ENCODE assay signal across 21 cellular contexts in genomic region chr9:133729646-133730281, GRCh38. TPM values are rescaled to one million over a fixed set of nuclear protein-coding genes. Genes with fewer than 3 reads are reported as not detected.
A peak's percentile ranks its signal among the peaks of the same experiment; 100 is the strongest.
DNase-seq lines count a peak whose midpoint lies in the region; ATAC-seq and TF ChIP-seq lines count a peak whose summit lies in the region.
"Had no signal": no experiment of that assay in that cellular context is flagged by ENCODE, and none has a peak within 500 bp of the region (broad histone marks: within the 10 kb centered on the region; RNA-seq: fewer than 3 reads in every experiment).

No MANE protein-coding gene starts in this region.

- no peak overlapping the region for H3K9ac ChIP-seq in endodermal cell (ENCODE audit: extremely low read depth, low read length, poor library complexity, severe bottlenecking)

- H3K27me3 Mint-ChIP-seq in GM23338 (ENCODE audit: insufficient read depth, low read depth, poor library complexity), result peaks cover 13% of the 10 kb centered on the region
- no peaks in the 10 kb centered on the region for H3K27me3 Mint-ChIP-seq in endodermal cell (ENCODE audit: insufficient read depth)
- H3K27me3 Mint-ChIP-seq: activated CD4-positive, alpha-beta T cell treated with anti-CD3 and anti-CD28 coated beads for 36 hours had no signal

- TF ChIP-seq CTCF in GM12864 (IDR thresholded peaks at IDR 0.05; ENCODE audit: low read depth, low read length, missing control alignments) (peak; percentile 3), GM23338 (conservative IDR thresholded peaks at IDR 0.05; ENCODE audit: low read depth in 2 of 2) (peak; percentile 22 to 40; a peak in 3 of 4 replicates), endodermal cell (conservative IDR thresholded peaks at IDR 0.05) (peak; percentile 48), omental fat pad (IDR thresholded peaks at IDR 0.05) (no peak)

- peak; percentile 22 for ATAC-seq in GM23338
- no peak for ATAC-seq in omental fat pad (ENCODE audit: low FRiP score)
- ATAC-seq in GM21367 (IDR thresholded peaks at IDR 0.05; ENCODE audit: unreplicated experiment), result no peak
- no peak for ATAC-seq in GM21423 (IDR thresholded peaks at IDR 0.05; ENCODE audit: unreplicated experiment)
- ATAC-seq: activated CD4-positive, alpha-beta T cell treated with anti-CD3 and anti-CD28 coated beads for 36 hours; HCT116; pancreas; sciatic nerve had no signal

- H3K27ac ChIP-seq in GM23338 (ENCODE audit: low read depth) (no peak overlapping the region), endodermal cell (ENCODE audit: low read depth, low read length) (no peak overlapping the region), substantia nigra (ENCODE audit: low read depth, low read length, poor library complexity, severe bottlenecking) (no peak overlapping the region)
- H3K27ac ChIP-seq: pancreas, RWPE1 had no signal

- H3K4me3 ChIP-seq in GM12864 (ENCODE audit: low read depth, low read length), result no peak overlapping the region
- no peak overlapping the region for H3K4me3 ChIP-seq in GM23338
- H3K4me3 ChIP-seq in endodermal cell (ENCODE audit: low read length), result no peak overlapping the region
- H3K4me3 ChIP-seq: pancreas had no signal

- H3K36me3 Mint-ChIP-seq in GM23338 (ENCODE audit: low read depth), result no peaks in the 10 kb centered on the region; the same call in 2 of the 3 replicates
- H3K36me3 Mint-ChIP-seq in endodermal cell (ENCODE audit: low read depth), result no peaks in the 10 kb centered on the region
- H3K36me3 Mint-ChIP-seq: memory B cell had no signal

- no peak for DNase-seq in GM12864 (ENCODE audit: low read depth)
- DNase-seq in GM23338 (ENCODE audit: low spot score), result no peak
- DNase-seq in endodermal cell, result peak; percentile 59
- peak; percentile 6 for DNase-seq in omental fat pad (ENCODE audit: low spot score)
- no peak for DNase-seq in substantia nigra (lab: John Stamatoyannopoulos, UW)
- DNase-seq: activated CD4-positive, alpha-beta T cell treated with anti-CD3 and anti-CD28 coated beads for 36 hours; activated naive CD4-positive, alpha-beta T cell; amygdala; caudate nucleus; DND-41; foreskin fibroblast; Karpas-422; NCI-H1048; NCI-H2029 had no signal

- H3K27me3 ChIP-seq in GM23338 (ENCODE audit: insufficient read depth) (no peaks in the 10 kb centered on the region), endodermal cell (ENCODE audit: control insufficient read depth, insufficient read depth, low read length, poor library complexity, severe bottlenecking) (no peaks in the 10 kb centered on the region)
- H3K27me3 ChIP-seq: pancreas had no signal

- no peaks in the 10 kb centered on the region for H3K9me3 ChIP-seq in endodermal cell (ENCODE audit: control insufficient read depth, low read length)
- H3K9me3 ChIP-seq: pancreas had no signal

- no peak overlapping the region for H3K4me3 Mint-ChIP-seq in GM23338
- no peak overlapping the region for H3K4me3 Mint-ChIP-seq in endodermal cell
- H3K4me3 Mint-ChIP-seq: activated CD4-positive, alpha-beta T cell treated with anti-CD3 and anti-CD28 coated beads for 36 hours; memory B cell had no signal

- no peak overlapping the region for H3K4me2 ChIP-seq in GM23338

- H3K4me1 ChIP-seq in GM23338 (ENCODE audit: insufficient read depth) (no peaks in the 10 kb centered on the region; the same call in 1 of the 2 replicates), endodermal cell (ENCODE audit: control insufficient read depth, insufficient read depth, low read length) (no peaks in the 10 kb centered on the region)

- no peak overlapping the region for H2AFZ ChIP-seq in GM23338

- no peaks in the 10 kb centered on the region for H3K9me2 ChIP-seq in GM23338 (ENCODE audit: insufficient read depth)

- H3K79me2 ChIP-seq in GM23338 (replicated peaks; ENCODE audit: insufficient read depth), result no peaks in the 10 kb centered on the region

- H3K4me1 Mint-ChIP-seq in GM23338, result peaks cover 5% of the 10 kb centered on the region
- no peaks in the 10 kb centered on the region for H3K4me1 Mint-ChIP-seq in endodermal cell

- H3K36me3 ChIP-seq in GM23338 (ENCODE audit: insufficient read depth) (no peaks in the 10 kb centered on the region), endodermal cell (ENCODE audit: control insufficient read depth, insufficient read depth, low read length) (no peaks in the 10 kb centered on the region)
- H3K36me3 ChIP-seq: pancreas had no signal

- no peaks in the 10 kb centered on the region for H3K9me3 Mint-ChIP-seq in GM23338
- H3K9me3 Mint-ChIP-seq in endodermal cell, result no peaks in the 10 kb centered on the region
- H3K9me3 Mint-ChIP-seq: memory B cell had no signal

- H3K27ac Mint-ChIP-seq in GM23338 (no peak overlapping the region), endodermal cell (no peak overlapping the region)
- H3K27ac Mint-ChIP-seq: activated CD4-positive, alpha-beta T cell treated with anti-CD3 and anti-CD28 coated beads for 36 hours; memory B cell had no signal

- 87 to 88% methylated on average over 11 to 19 of the region's 19 CpGs for WGBS in endodermal cell (ENCODE audit: insufficient coverage in 1 of 2, insufficient read length in 1 of 2), 2 experiments

- no peaks in the 10 kb centered on the region; the same call in 1 of the 2 replicates for H4K20me1 ChIP-seq in GM23338 (replicated peaks; ENCODE audit: insufficient read depth)

- no peaks in the 10 kb centered on the region for H3F3A ChIP-seq in GM23338 (replicated peaks; ENCODE audit: low read depth)

TF ChIP-seq in GM23338, 12 proteins besides CTCF, POLR2A, EP300 and RAD21 (continues in another document):
- no peak for TF ChIP-seq EZH2phosphoT487 (IDR thresholded peaks at IDR 0.05; ENCODE audit: unreplicated experiment)
- no peak for TF ChIP-seq ZNF462 (CRISPR knock-in tag; IDR thresholded peaks at IDR 0.05)
- TF ChIP-seq ZNF331 (CRISPR knock-in tag; IDR thresholded peaks at IDR 0.05; ENCODE audit: low read depth), result no peak
- TF ChIP-seq EZH2 (IDR thresholded peaks at IDR 0.05; ENCODE audit: low read depth, unreplicated experiment), result no peak
- TF ChIP-seq NANOG (IDR thresholded peaks at IDR 0.05; ENCODE audit: borderline replicate concordance), result no peak
- TF ChIP-seq CREB1 (CRISPR knock-in tag; IDR thresholded peaks at IDR 0.05; ENCODE audit: low read depth), result no peak

RNA-seq across cellular contexts. Expression of gene SARDH, which starts 8.4 kb away (rescaled TPM):
- 9.8 and 10.4 TPM in 2 replicates for total RNA-seq in GM23338 (2014; rRNA removed; shearing (Covaris generic))
- 2.6 and 2.8 TPM in 2 replicates for polyA plus RNA-seq in GM23338 (2016; fragmentation: Nextera tagmentation; extraction: Ambion mirVana)
- 10 to 100 TPM in 1 of 2 donors, 1 to 10 TPM in 1; 8.4 to 11.2 TPM for total RNA-seq in endodermal cell
- 6.2 TPM for polyA plus RNA-seq in endodermal cell (2013, experiment 1 of 2)
- 6.1 TPM for polyA plus RNA-seq in endodermal cell (2013, experiment 2 of 2)
- total RNA-seq in omental fat pad, result 1 to 10 TPM in 3 of 4 donors, under 1 TPM in 1; 0.56 to 6.9 (median 1.8) TPM

Comparison
In these comparisons a context has a peak if more than half of its experiments do, and no peak if none do; other contexts are left out.
1. DNase-seq: peak in endodermal cell (single experiment) and omental fat pad (single experiment); none in GM12864 (single experiment), GM23338 (single experiment) and substantia nigra (0 of 49).
2. CTCF ChIP-seq: peak in GM12864 (single experiment), GM23338 (2 of 2) and endodermal cell (single experiment); none in omental fat pad (0 of 3).